In the genomic region with DNA sequence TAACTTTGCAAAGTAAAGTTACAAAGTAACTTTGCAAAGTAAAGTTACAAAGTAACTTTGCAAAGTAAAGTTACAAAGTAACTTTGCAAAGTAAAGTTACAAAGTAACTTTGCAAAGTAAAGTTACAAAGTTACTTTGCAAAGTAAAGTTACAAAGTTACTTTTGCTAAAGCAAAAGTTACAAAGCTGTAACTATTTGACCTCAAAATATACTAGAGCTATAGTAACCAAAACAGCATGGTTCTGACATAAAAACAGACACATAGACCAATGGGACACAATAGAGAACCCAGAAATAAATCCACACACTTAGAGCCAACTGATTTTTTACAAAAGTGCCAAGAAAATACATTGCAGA, we compare ENCODE assay signal across 7 cellular contexts.
DNase-seq lines count a peak whose midpoint lies in the region; ATAC-seq and TF ChIP-seq lines count a peak whose summit lies in the region.
"Not testable (repeated sequence)": the region's sequence is repeated elsewhere in the genome, so short reads cannot be mapped to it uniquely, and the experiment has no call there.

No MANE protein-coding gene starts in this region.

- TF ChIP-seq CTCF in H9 (conservative IDR thresholded peaks at IDR 0.05); WTC11 (IDR thresholded peaks at IDR 0.05); hepatocyte (IDR thresholded peaks at IDR 0.05; ENCODE audit: poor library complexity): not testable (repeated sequence)

- ATAC-seq in WTC11, result not testable (repeated sequence)

- H3K4me1 ChIP-seq in H9 (ENCODE audit: insufficient read depth, low read length); hepatocyte (ENCODE audit: insufficient read depth); mesenchymal stem cell (ENCODE audit: control insufficient read depth, insufficient read depth, low read depth, low read length): not testable (repeated sequence)

- H3K23me2 ChIP-seq in H9 (ENCODE audit: insufficient read length, low read depth, low read length, poor library complexity, severe bottlenecking), result not testable (repeated sequence)

- H3K18ac ChIP-seq in H9 (ENCODE audit: insufficient read length, low read depth, low read length); mesenchymal stem cell (ENCODE audit: low read depth in 1 of 2, low read length in 2 of 2): not testable (repeated sequence)

- H3K27me3 ChIP-seq in H9 (ENCODE audit: insufficient read depth, low read length); hepatocyte; mesenchymal stem cell (ENCODE audit: control insufficient read depth in 1 of 2, insufficient read depth in 1 of 2, low read length in 2 of 2): not testable (repeated sequence)

- CTCF ChIA-PET in WTC11 (lab: Charles Lee), result interaction anchor here (0.5 to 2.3 kb wide), 11 partner anchors 9 to 734 kb away, joined by 3 to 10 read pairs (median 4); no protein-coding TSS in a partner anchor

- not testable (repeated sequence) for H3K4me3 Mint-ChIP-seq in H9, WTC11

- not testable (repeated sequence) for H2AFZ ChIP-seq in H9 (ENCODE audit: low read length); hepatocyte; mesenchymal stem cell (ENCODE audit: low read depth, low read length)

- H3K9ac ChIP-seq in H9 (ENCODE audit: extremely low read depth, insufficient read length, low read length); mesenchymal stem cell (ENCODE audit: low read length): not testable (repeated sequence)

- POLR2A ChIA-PET in WTC11 (lab: Charles Lee), result not testable (repeated sequence)

- not testable (repeated sequence) for H3K9me2 ChIP-seq in hepatocyte (replicated peaks; ENCODE audit: insufficient read depth)

- H3K36me3 Mint-ChIP-seq in H9 (ENCODE audit: insufficient read depth in 1 of 3, low read depth in 3 of 3), result peaks cover 0 to 10% (median 2%) of the 10 kb centered on the region in 3 experiments; a peak in 3 of 7 replicates
- not testable (repeated sequence) for H3K36me3 Mint-ChIP-seq in WTC11

- H3K4me2 ChIP-seq in H9 (ENCODE audit: insufficient read depth, insufficient read length, low read length); mesenchymal stem cell (ENCODE audit: low read length, poor library complexity, severe bottlenecking): not testable (repeated sequence)
- H3K4me2 ChIP-seq in hepatocyte, result peak overlapping the region; percentile 67

- not testable (repeated sequence) for H3K4ac ChIP-seq in H9 (ENCODE audit: low read depth, low read length); mesenchymal stem cell (ENCODE audit: low read depth in 1 of 2, low read length in 2 of 2)

- not testable (repeated sequence) for H2BK20ac ChIP-seq in H9 (ENCODE audit: low read depth, low read length, poor library complexity, severe bottlenecking)

- DNase-seq in ACHN, result peak; percentile 34
- not testable (repeated sequence) for DNase-seq in H9; WTC11 (ENCODE audit: low spot score); hepatocyte (ENCODE audit: low spot score); mesenchymal stem cell
- peak; percentile 35 for DNase-seq in kidney tubule cell (ENCODE audit: low spot score)
- DNase-seq in renal cortical epithelial cell (ENCODE audit: low read depth), result peak; percentile 83

- H3K27me3 Mint-ChIP-seq in H9 (ENCODE audit: low read depth); WTC11 (ENCODE audit: low read depth): not testable (repeated sequence)

- H4K8ac ChIP-seq in H9 (replicated peaks; ENCODE audit: insufficient read length, low read depth, low read length); mesenchymal stem cell (ENCODE audit: low read length): not testable (repeated sequence)

- H3K56ac ChIP-seq in H9 (ENCODE audit: insufficient read length, low read depth, low read length), result not testable (repeated sequence)

- not testable (repeated sequence) for H2AK5ac ChIP-seq in H9 (ENCODE audit: insufficient read length, low read length); mesenchymal stem cell (ENCODE audit: low read length, severe bottlenecking)

- not testable (repeated sequence) for H3K4me3 ChIP-seq in hepatocyte; mesenchymal stem cell (ENCODE audit: insufficient read depth in 1 of 2, low read depth in 1 of 2, low read length in 2 of 2)

- not testable (repeated sequence) for H3K9me3 Mint-ChIP-seq in H9
- peaks cover 28% of the 10 kb centered on the region for H3K9me3 Mint-ChIP-seq in WTC11

- in situ Hi-C loops in ACHN (cut with HindIII; ENCODE audit: low pct_ligation_motif_present, low pct_unique_long_range_greater_than_20kb, low sequenced_read_pairs), result not testable (repeated sequence)

- not testable (repeated sequence) for H3T11ph ChIP-seq in H9 (ENCODE audit: low read length)

- not testable (repeated sequence) for H3K27ac Mint-ChIP-seq in H9
- H3K27ac Mint-ChIP-seq in WTC11, result peak overlapping the region; percentile 38; the same call in 1 of the 2 replicates

- H3K36me3 ChIP-seq in hepatocyte (replicated peaks; ENCODE audit: insufficient read depth, low read depth); mesenchymal stem cell (ENCODE audit: control insufficient read depth in 1 of 2, insufficient read depth in 2 of 2, low read depth in 1 of 2, low read length in 2 of 2): not testable (repeated sequence)

- not testable (repeated sequence) for H2BK12ac ChIP-seq in H9 (ENCODE audit: insufficient read length, low read depth, low read length); mesenchymal stem cell (ENCODE audit: low read length in 2 of 2)

- not testable (repeated sequence) for H3K9me3 ChIP-seq in H9 (ENCODE audit: control insufficient read depth, low read depth, low read length); hepatocyte (ENCODE audit: low read depth); mesenchymal stem cell (ENCODE audit: control insufficient read depth, low read length)

- H2BK120ac ChIP-seq in H9 (ENCODE audit: low read depth, low read length, poor library complexity, severe bottlenecking); mesenchymal stem cell (ENCODE audit: low read depth, low read length): not testable (repeated sequence)

- H4K91ac ChIP-seq in H9 (ENCODE audit: insufficient read length, low read depth, low read length); mesenchymal stem cell (ENCODE audit: low read length): not testable (repeated sequence)

- not testable (repeated sequence) for H3K79me2 ChIP-seq in H9 (ENCODE audit: insufficient read depth, low read length); hepatocyte

- H3K27ac ChIP-seq in H9 (ENCODE audit: insufficient read length, low read depth, low read length) (peak overlapping the region; percentile 96), mesenchymal stem cell (ENCODE audit: low read length, poor library complexity, severe bottlenecking) (peak overlapping the region; percentile 65)
- H3K27ac ChIP-seq in hepatocyte, result not testable (repeated sequence)

- not testable (repeated sequence) for H2BK15ac ChIP-seq in H9 (ENCODE audit: low read depth, low read length); mesenchymal stem cell (ENCODE audit: low read depth, poor library complexity, severe bottlenecking)

- H3K4me1 Mint-ChIP-seq in H9, result peaks cover 38 to 39% of the 10 kb centered on the region in 2 experiments
- H3K4me1 Mint-ChIP-seq in WTC11, result peaks cover 41% of the 10 kb centered on the region

- H3K14ac ChIP-seq in H9 (ENCODE audit: insufficient read depth, low read length); mesenchymal stem cell (ENCODE audit: low read length in 2 of 2): not testable (repeated sequence)

- not testable (repeated sequence) for H3K23ac ChIP-seq in H9 (ENCODE audit: insufficient read length, low read depth, low read length); mesenchymal stem cell (ENCODE audit: low read length in 2 of 2)

- not testable (repeated sequence) for H4K5ac ChIP-seq in H9 (ENCODE audit: insufficient read length, low read depth, low read length)

- H4K20me1 ChIP-seq in H9 (ENCODE audit: control insufficient read depth, insufficient read depth, insufficient read length); hepatocyte (ENCODE audit: insufficient read depth, poor library complexity, severe bottlenecking): not testable (repeated sequence)

- not testable (repeated sequence) for H3K79me1 ChIP-seq in H9 (ENCODE audit: insufficient read depth, low read depth, low read length, poor library complexity, severe bottlenecking); mesenchymal stem cell (replicated peaks; ENCODE audit: low read length, poor library complexity, severe bottlenecking)

- H2BK5ac ChIP-seq in H9 (ENCODE audit: insufficient read length, low read length); mesenchymal stem cell (ENCODE audit: low read depth, low read length, poor library complexity, severe bottlenecking): not testable (repeated sequence)
